In genomic region chr13:32086366-32086765, GRCh38 we compare ENCODE assay signal across 1 cellular context.
TF ChIP-seq lines count a peak whose summit lies in the region.

No MANE protein-coding gene starts in this region.

TF ChIP-seq in IMR-90, 13 proteins besides CTCF, POLR2A, EP300 and RAD21 (continued from another document):
- TF ChIP-seq BHLHE40 (IDR thresholded peaks at IDR 0.05; ENCODE audit: low read depth, low read length) (no peak), SMC3 (IDR thresholded peaks at IDR 0.05; ENCODE audit: low read depth, low read length) (no peak), MAZ (IDR thresholded peaks at IDR 0.05; ENCODE audit: borderline replicate concordance, low read depth, low read length) (no peak), RCOR1 (IDR thresholded peaks at IDR 0.05; ENCODE audit: insufficient replicate concordance, low read length) (no peak), CEBPB (IDR thresholded peaks at IDR 0.05; ENCODE audit: low read depth, low read length) (no peak)
